ENCODE assay signal across 9 cellular contexts in the genomic region with DNA sequence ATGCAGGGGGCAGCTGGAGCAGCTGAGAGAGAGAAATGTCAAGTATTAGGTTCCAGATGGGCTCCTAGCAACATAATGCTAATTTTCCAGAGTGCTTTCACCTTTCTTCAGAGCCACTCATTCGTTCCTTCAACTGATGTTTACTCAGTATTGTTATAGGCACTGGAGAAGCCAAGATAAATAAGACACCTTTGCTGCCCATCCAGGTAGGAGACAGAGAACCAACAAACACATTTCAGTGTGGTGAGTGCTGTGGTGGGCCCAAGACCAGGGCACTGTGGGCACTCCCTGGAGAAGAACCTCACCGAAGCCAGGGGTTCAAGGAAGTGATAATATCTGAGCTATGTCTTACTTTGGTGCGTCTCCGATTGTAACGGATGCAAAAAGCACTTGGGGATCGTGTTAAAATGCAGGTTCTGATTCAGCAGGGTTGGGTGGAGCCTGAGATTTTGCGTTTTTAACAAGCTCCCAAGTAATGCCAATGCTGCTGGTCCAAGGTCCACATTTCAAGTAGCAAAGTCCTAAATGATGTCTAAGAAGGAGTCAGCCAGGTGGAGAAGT.
A peak's percentile ranks its signal among the peaks of the same experiment; 100 is the strongest.
DNase-seq lines count a peak whose midpoint lies in the region; ATAC-seq and FAIRE-seq lines count a peak whose summit lies in the region.
"Had no signal": no experiment of that assay in that cellular context is flagged by ENCODE, and none has a peak within 500 bp of the region (broad histone marks: within the 10 kb centered on the region; RNA-seq: fewer than 3 reads in every experiment).

No MANE protein-coding gene starts in this region.

- H3K4me3 ChIP-seq in skin epidermis: no peak overlapping the region

- H3K27ac ChIP-seq in skin epidermis: peak overlapping the region in 17 of 21 experiments; percentile 3 to 92 (median 62)

- peak overlapping the region; percentile 82 for H3K4me3 Mint-ChIP-seq in central memory CD8-positive, alpha-beta T cell

- H3K4me1 Mint-ChIP-seq in central memory CD8-positive, alpha-beta T cell: peaks cover 64% of the 10 kb centered on the region

- peaks cover 5% of the 10 kb centered on the region for H3K36me3 Mint-ChIP-seq in central memory CD8-positive, alpha-beta T cell (ENCODE audit: insufficient read depth)

- H3K27me3 Mint-ChIP-seq in central memory CD8-positive, alpha-beta T cell: no peaks in the 10 kb centered on the region

- no peak for FAIRE-seq in HTR-8/SVneo (lab: Jason Lieb, UNC)
- FAIRE-seq: A204.1 had no signal

- peak overlapping the region; percentile 96 for H3K27ac Mint-ChIP-seq in central memory CD8-positive, alpha-beta T cell (ENCODE audit: low read depth)

- H3K9me3 Mint-ChIP-seq in central memory CD8-positive, alpha-beta T cell: no peaks in the 10 kb centered on the region

- peak; percentile 19 for ATAC-seq in central memory CD8-positive, alpha-beta T cell (replicated peaks; ENCODE audit: extremely low read depth, poor library complexity, severe bottlenecking)
- no peak for ATAC-seq in GM18870 (IDR thresholded peaks at IDR 0.05; ENCODE audit: unreplicated experiment)
- no peak for ATAC-seq in HG03354 (IDR thresholded peaks at IDR 0.05; ENCODE audit: poor library complexity, severe bottlenecking, unreplicated experiment)

- DNase-seq in NCI-H2227 (lab: John Stamatoyannopoulos, UW; ENCODE audit: unreplicated experiment) (peak; percentile 25), NCI-H2227 treated with DMSO at 0.1 percent for 48 hours (lab: John Stamatoyannopoulos, UW) (no peak), NCI-H446 treated with DMSO at 0.1 percent for 48 hours (lab: John Stamatoyannopoulos, UW) (peak; percentile 20), HTR-8/SVneo (ENCODE audit: insufficient read length, low spot score) (no peak)
- DNase-seq in central memory CD8-positive, alpha-beta T cell (ENCODE audit: low spot score in 2 of 2): no peak

Comparison
In these comparisons a context has a peak if more than half of its experiments do, and no peak if none do; other contexts are left out.
1. DNase-seq: peak in NCI-H2227 (single experiment) and NCI-H446 treated with DMSO at 0.1 percent for 48 hours (single experiment); none in NCI-H2227 treated with DMSO at 0.1 percent for 48 hours (single experiment), central memory CD8-positive, alpha-beta T cell (0 of 2) and HTR-8/SVneo (single experiment).